In genomic region chr17:82775033-82775823, GRCh38 we compare ENCODE assay signal across 9 cellular contexts. TPM values are rescaled to one million over a fixed set of nuclear protein-coding genes. Genes with fewer than 3 reads are reported as not detected.
DNase-seq lines count a peak whose midpoint lies in the region; ATAC-seq and TF ChIP-seq lines count a peak whose summit lies in the region.
"Had no signal": no experiment of that assay in that cellular context is flagged by ENCODE, and none has a peak within 500 bp of the region (broad histone marks: within the 10 kb centered on the region; RNA-seq: fewer than 3 reads in every experiment).

No MANE protein-coding gene starts in this region.

- no peak overlapping the region for H3K4me3 ChIP-seq in cardiac muscle cell

- no peaks in the 10 kb centered on the region for H3K36me3 ChIP-seq in cardiac muscle cell

- ATAC-seq in HG02759 (IDR thresholded peaks at IDR 0.05; ENCODE audit: unreplicated experiment) = no peak

- H3K36me3 Mint-ChIP-seq in activated naive CD4-positive, alpha-beta T cell treated with anti-CD3 and anti-CD28 coated beads, Interleukin-2, amount 10 ng/mL, durations not matched to agents 7 days and 5 days = peaks cover 26% of the 10 kb centered on the region

- H3K9me3 Mint-ChIP-seq in activated naive CD4-positive, alpha-beta T cell treated with anti-CD3 and anti-CD28 coated beads, Interleukin-2, amount 10 ng/mL, durations not matched to agents 7 days and 5 days = no peaks in the 10 kb centered on the region
- H3K9me3 Mint-ChIP-seq: CD4-positive, CD25-positive, alpha-beta regulatory T cell had no signal

- peak; percentile 82 for TF ChIP-seq CTCF in cardiac muscle cell (IDR thresholded peaks at IDR 0.05; ENCODE audit: low read depth, low read length)

- intact Hi-C loops in posterior vena cava (cut with DNase I) = loop anchor here in 1 of 2 donors (10.0 kb wide), 1 partner anchor 420 kb away; the partner anchor contains the start of gene TEX19

- no peak overlapping the region for H3K4me3 Mint-ChIP-seq in activated naive CD4-positive, alpha-beta T cell treated with anti-CD3 and anti-CD28 coated beads, Interleukin-2, amount 10 ng/mL, durations not matched to agents 7 days and 5 days
- H3K4me3 Mint-ChIP-seq: CD4-positive, CD25-positive, alpha-beta regulatory T cell had no signal

- H3K27me3 Mint-ChIP-seq in activated naive CD4-positive, alpha-beta T cell treated with anti-CD3 and anti-CD28 coated beads, Interleukin-2, amount 10 ng/mL, durations not matched to agents 7 days and 5 days = no peaks in the 10 kb centered on the region
- H3K27me3 Mint-ChIP-seq: CD4-positive, CD25-positive, alpha-beta regulatory T cell had no signal

- no peaks in the 10 kb centered on the region for H3K9me3 ChIP-seq in cardiac muscle cell (ENCODE audit: low read depth)

- H3K27me3 ChIP-seq in cardiac muscle cell = no peaks in the 10 kb centered on the region

- H3K27ac ChIP-seq in cardiac muscle cell = no peak overlapping the region

- CTCF ChIA-PET in activated naive CD4-positive, alpha-beta T cell treated with anti-CD3 and anti-CD28 coated beads, Interleukin-2, amount 10 ng/mL, durations not matched to agents 7 days and 5 days (lab: Charles Lee) = interaction anchor here (0.7 to 1.3 kb wide), 3 partner anchors 106 to 140 kb away, joined by 3 to 5 read pairs (median 4); no protein-coding TSS in a partner anchor

- peak; percentile 27 to 80 (median 44) for DNase-seq in NCI-H1417 (lab: John Stamatoyannopoulos, UW)
- no peak for DNase-seq in NCI-H1417 treated with DMSO at 0.1 percent for 48 hours (lab: John Stamatoyannopoulos, UW)
- peak; percentile 35 to 87 for DNase-seq in NCI-H526 (lab: John Stamatoyannopoulos, UW)
- peak; percentile 55 for DNase-seq in activated naive CD4-positive, alpha-beta T cell treated with anti-CD3 and anti-CD28 coated beads, Interleukin-2, amount 10 ng/mL, durations not matched to agents 7 days and 5 days
- peak; percentile 58 to 74 for DNase-seq in cardiac muscle cell (ENCODE audit: low read depth in 1 of 2, low spot score in 1 of 2)
- peak; percentile 90 for DNase-seq in posterior vena cava (ENCODE audit: low spot score)
- DNase-seq in UCSD-AML1 (lab: John Stamatoyannopoulos, UW; ENCODE audit: unreplicated experiment) = no peak

- peak overlapping the region; percentile 29 for H3K27ac Mint-ChIP-seq in activated naive CD4-positive, alpha-beta T cell treated with anti-CD3 and anti-CD28 coated beads, Interleukin-2, amount 10 ng/mL, durations not matched to agents 7 days and 5 days
- H3K27ac Mint-ChIP-seq: CD4-positive, CD25-positive, alpha-beta regulatory T cell had no signal

- H3K4me1 Mint-ChIP-seq in activated naive CD4-positive, alpha-beta T cell treated with anti-CD3 and anti-CD28 coated beads, Interleukin-2, amount 10 ng/mL, durations not matched to agents 7 days and 5 days = peaks cover 26% of the 10 kb centered on the region

- H3K4me1 ChIP-seq in cardiac muscle cell (ENCODE audit: low read depth) = no peaks in the 10 kb centered on the region

RNA-seq across cellular contexts. Expression of gene TBCD, which starts 23.4 kb away (rescaled TPM):
- total RNA-seq in cardiac muscle cell (32.1 and 55.7 TPM in 2 replicates), posterior vena cava (10 to 100 TPM; 72.5 to 80.5 TPM)
- polyA plus RNA-seq in cardiac muscle cell = 66.0 and 106 TPM in 2 replicates

RNA-seq across cellular contexts. Expression of gene FN3K, which starts 39.8 kb away (rescaled TPM):
- total RNA-seq in cardiac muscle cell (20.0 and 20.6 TPM in 2 replicates), posterior vena cava (10 to 100 TPM in 1 of 2 donors, 1 to 10 TPM in 1; 9.6 to 13.2 TPM)
- 10.3 and 18.1 TPM in 2 replicates for polyA plus RNA-seq in cardiac muscle cell

RNA-seq across cellular contexts. Expression of gene FN3KRP, which starts 58.7 kb away (rescaled TPM):
- total RNA-seq in cardiac muscle cell (10.9 and 18.6 TPM in 2 replicates), posterior vena cava (10 to 100 TPM; 18.5 to 19.5 TPM)
- 30.7 and 38.7 TPM in 2 replicates for polyA plus RNA-seq in cardiac muscle cell

Comparison
In these comparisons a context has a peak if more than half of its experiments do, and no peak if none do; other contexts are left out.
1. DNase-seq: peak in NCI-H1417 (3 of 3), NCI-H526 (2 of 2), activated naive CD4-positive, alpha-beta T cell treated with anti-CD3 and anti-CD28 coated beads, Interleukin-2, amount 10 ng/mL, durations not matched to agents 7 days and 5 days (single experiment), cardiac muscle cell (2 of 2) and posterior vena cava (single experiment); none in NCI-H1417 treated with DMSO at 0.1 percent for 48 hours (single experiment) and UCSD-AML1 (single experiment).